12 cellular contexts compared by ENCODE assay signal in genomic region chr14:24092110-24092959, GRCh38. TPM values are rescaled to one million over a fixed set of nuclear protein-coding genes. Genes with fewer than 3 reads are reported as not detected.
DNase-seq lines count a peak whose midpoint lies in the region; ATAC-seq, FAIRE-seq and TF ChIP-seq lines count a peak whose summit lies in the region.
"Had no signal": no experiment of that assay in that cellular context is flagged by ENCODE, and none has a peak within 500 bp of the region (broad histone marks: within the 10 kb centered on the region; RNA-seq: fewer than 3 reads in every experiment).

No MANE protein-coding gene starts in this region.

- no peak overlapping the region for H3K4me3 Mint-ChIP-seq in Caco-2 (ENCODE audit: unreplicated experiment)
- no peak overlapping the region for H3K4me3 Mint-ChIP-seq in astrocyte (ENCODE audit: unreplicated experiment)
- H3K4me3 Mint-ChIP-seq in naive B cell, result peak overlapping the region in 7 of 8 donors; percentile 20 to 100 (median 98)

- H3K4me1 ChIP-seq in Caco-2 (peaks cover 21% of the 10 kb centered on the region), astrocyte (ENCODE audit: insufficient read depth, low read length) (peaks cover 6% of the 10 kb centered on the region)

- H2AFZ ChIP-seq in astrocyte (ENCODE audit: low read depth, low read length), result no peak overlapping the region

- H3K36me3 Mint-ChIP-seq in Caco-2 (ENCODE audit: insufficient read depth, unreplicated experiment) (peaks cover 39% of the 10 kb centered on the region), astrocyte (ENCODE audit: low read depth, unreplicated experiment) (peaks cover 6% of the 10 kb centered on the region), naive B cell (peaks cover 0 to 6% of the 10 kb centered on the region in 2 donors)

- H3K27me3 ChIP-seq in Caco-2 (replicated peaks; ENCODE audit: control insufficient read depth, insufficient read depth, low read length) (no peaks in the 10 kb centered on the region), astrocyte (ENCODE audit: insufficient read depth, low read length) (peaks cover 2% of the 10 kb centered on the region)
- H3K27me3 ChIP-seq: dorsolateral prefrontal cortex had no signal

- H3K27me3 Mint-ChIP-seq in Caco-2 (ENCODE audit: insufficient read depth, unreplicated experiment) (no peaks in the 10 kb centered on the region), astrocyte (ENCODE audit: low read depth, unreplicated experiment) (peaks cover 7% of the 10 kb centered on the region), naive B cell (no peaks in the 10 kb centered on the region)

- H3K4me2 ChIP-seq in astrocyte (ENCODE audit: low read length), result no peak overlapping the region

- no peaks in the 10 kb centered on the region for H3K9me3 ChIP-seq in Caco-2
- H3K9me3 ChIP-seq in astrocyte (ENCODE audit: insufficient read depth, low read depth, low read length), result no peaks in the 10 kb centered on the region

- no peak overlapping the region for H3K9ac ChIP-seq in astrocyte (ENCODE audit: low read length)

- H3K27ac Mint-ChIP-seq in Caco-2 (ENCODE audit: unreplicated experiment) (peak overlapping the region; percentile 99), astrocyte (ENCODE audit: unreplicated experiment) (peak overlapping the region; percentile 91), naive B cell (peak overlapping the region in 3 of 6 donors; percentile 35 to 96 (median 82))

- ATAC-seq in naive B cell (ENCODE audit: low read depth in 2 of 2), result no peak

- FAIRE-seq in astrocyte (lab: Jason Lieb, UNC) (no peak), GM12891 (lab: Jason Lieb, UNC) (no peak)

- peaks cover 24% of the 10 kb centered on the region for H3K4me1 Mint-ChIP-seq in Caco-2 (ENCODE audit: low read depth, unreplicated experiment)
- H3K4me1 Mint-ChIP-seq in astrocyte (ENCODE audit: low read depth, unreplicated experiment), result peaks cover 15% of the 10 kb centered on the region
- peaks cover 36 to 54% (median 38%) of the 10 kb centered on the region in 3 donors for H3K4me1 Mint-ChIP-seq in naive B cell

- CTCF ChIA-PET in Caco-2 (lab: Charles Lee), result interaction anchor here (0.7 to 6.4 kb wide), 7 partner anchors 11 to 213 kb away, joined by 3 to 129 read pairs (median 10); partner anchors contain the start of genes DCAF11, NRL and TINF2

- no TSS peak for BruUV-seq in Caco-2 (replicated peaks; lab: Mats Ljungman, UMichigan)

- no peaks in the 10 kb centered on the region for H4K20me1 ChIP-seq in astrocyte (ENCODE audit: insufficient read depth, low read length)

- no peak for TF ChIP-seq CTCF in 22Rv1 (IDR thresholded peaks at IDR 0.05)
- no peak for TF ChIP-seq CTCF in Caco-2 (IDR thresholded peaks at IDR 0.05; ENCODE audit: insufficient read depth in 1 of 2, low read depth in 1 of 2, low read length in 1 of 2, severe bottlenecking in 1 of 2, unreplicated experiment in 1 of 2)
- TF ChIP-seq CTCF in astrocyte (IDR thresholded peaks at IDR 0.05; ENCODE audit: insufficient read depth, low read depth, low read length), result no peak

- no peak for DNase-seq in Caco-2
- no peak for DNase-seq in astrocyte (ENCODE audit: low read depth)
- DNase-seq in naive B cell, result no peak
- no peak for DNase-seq in retina
- no peak for DNase-seq in DMS153 treated with DMSO at 0.1 percent for 48 hours (lab: John Stamatoyannopoulos, UW; ENCODE audit: unreplicated experiment)
- no peak for DNase-seq in nucleus accumbens (lab: John Stamatoyannopoulos, UW)
- DNase-seq in GM12891 (ENCODE audit: insufficient read length, low spot score), result no peak
- DNase-seq: COR-L47, dorsolateral prefrontal cortex, NCI-H1417 treated with DMSO at 0.1 percent for 48 hours, NCI-H82 had no signal

- no peak for TF ChIP-seq POLR2A in GM12891 (IDR thresholded peaks at IDR 0.05; ENCODE audit: low read depth, low read length)

- no peak overlapping the region for H3K4me3 ChIP-seq in Caco-2 (ENCODE audit: low read depth, low read length)
- H3K4me3 ChIP-seq in astrocyte (ENCODE audit: insufficient read depth, low read depth, low read length), result no peak overlapping the region
- H3K4me3 ChIP-seq: dorsolateral prefrontal cortex had no signal

- H3K9me3 Mint-ChIP-seq in Caco-2 (ENCODE audit: unreplicated experiment) (no peaks in the 10 kb centered on the region), astrocyte (ENCODE audit: unreplicated experiment) (no peaks in the 10 kb centered on the region), naive B cell (no peaks in the 10 kb centered on the region)

- H3K27ac ChIP-seq in 22Rv1, result peak overlapping the region; percentile 85
- H3K27ac ChIP-seq in astrocyte (ENCODE audit: low read depth, low read length), result no peak overlapping the region

- POLR2A ChIA-PET in Caco-2 (lab: Charles Lee), result interaction anchor here (0.9 to 3.2 kb wide), 2 partner anchors 12 to 23 kb away, joined by 3 to 27 read pairs; partner anchors contain the start of genes DCAF11 and NRL

- intact Hi-C loops in Caco-2 (cut with micrococcal nuclease; ENCODE audit: unreplicated experiment), result no loop called here

- H3K36me3 ChIP-seq in Caco-2 (ENCODE audit: control insufficient read depth, insufficient read depth, low read length) (peaks cover 3% of the 10 kb centered on the region), astrocyte (ENCODE audit: insufficient read depth, low read length) (no peaks in the 10 kb centered on the region)

- no peaks in the 10 kb centered on the region for H3K79me2 ChIP-seq in astrocyte (ENCODE audit: insufficient read depth, low read length)

TF ChIP-seq in GM12891, 5 proteins besides CTCF, POLR2A, EP300 and RAD21:
- TF ChIP-seq TAF1 (IDR thresholded peaks at IDR 0.05; ENCODE audit: low read depth, low read length) (no peak), POU2F2 (IDR thresholded peaks at IDR 0.05; ENCODE audit: low read depth, low read length) (no peak), SPI1 (IDR thresholded peaks at IDR 0.05; ENCODE audit: low read depth, low read length) (no peak), PAX5 (IDR thresholded peaks at IDR 0.05; ENCODE audit: insufficient read depth, low read length, severe bottlenecking) (no peak), POLR2AphosphoS5 (IDR thresholded peaks at IDR 0.05; ENCODE audit: low read depth, low read length) (no peak)

RNA-seq across cellular contexts. Expression of gene PCK2, which starts 1.8 kb away (rescaled TPM):
- total RNA-seq in Caco-2 (2022) (132 and 146 TPM in 2 replicates), astrocyte (73.8 and 101 TPM in 2 replicates)
- 10 to 100 TPM; 26.5 to 48.0 (median 36.8) TPM for polyA plus RNA-seq in naive B cell (ENCODE audit: low read depth in 6 of 6)
- polyA plus RNA-seq in GM12891 (2012; ENCODE audit: low read depth, missing spikeins), result 32.7 TPM

RNA-seq across cellular contexts. Expression of gene CPNE6, which starts 21.0 kb away (rescaled TPM):
- total RNA-seq in Caco-2 (2022), result not detected in 2 replicates
- not detected in 2 replicates for total RNA-seq in astrocyte
- 1 to 10 TPM in 1 of 6 donors, not detected in 5; 1.1 TPM for polyA plus RNA-seq in naive B cell (ENCODE audit: low read depth in 6 of 6)
- polyA plus RNA-seq in GM12891 (2012; ENCODE audit: low read depth, missing spikeins), result 0.37 TPM

RNA-seq across cellular contexts. Expression of gene DCAF11, which starts 22.2 kb away (rescaled TPM):
- total RNA-seq in Caco-2 (2022) (58.1 and 65.9 TPM in 2 replicates), astrocyte (26.9 and 27.1 TPM in 2 replicates)
- 100 to 1,000 TPM in 1 of 6 donors, 10 to 100 TPM in 5; 65.8 to 106 (median 78.5) TPM for polyA plus RNA-seq in naive B cell (ENCODE audit: low read depth in 6 of 6)
- 46.3 TPM for polyA plus RNA-seq in GM12891 (2012; ENCODE audit: low read depth, missing spikeins)

RNA-seq across cellular contexts. Expression of gene NRL, which starts 22.4 kb away (rescaled TPM):
- total RNA-seq in Caco-2 (2022) (2.1 and 2.3 TPM in 2 replicates), astrocyte (0.48 and 0.70 TPM in 2 replicates)
- 1 to 10 TPM; 2.3 to 8.9 (median 6.4) TPM for polyA plus RNA-seq in naive B cell (ENCODE audit: low read depth in 6 of 6)
- polyA plus RNA-seq in GM12891 (2012; ENCODE audit: low read depth, missing spikeins), result 1.0 TPM

RNA-seq across cellular contexts. Expression of gene FITM1, which starts 38.1 kb away (rescaled TPM):
- total RNA-seq in Caco-2 (2022) (0.39 and 0.44 TPM in 2 replicates), astrocyte (0.25 TPM in 1 of 2 replicates, not detected in the other)
- 1 to 10 TPM in 1 of 6 donors, under 1 TPM in 4, not detected in 1; 0.29 to 1.4 (median 0.53) TPM for polyA plus RNA-seq in naive B cell (ENCODE audit: low read depth in 6 of 6)
- 0.40 TPM for polyA plus RNA-seq in GM12891 (2012; ENCODE audit: low read depth, missing spikeins)

Comparison
In these comparisons a context has a peak if more than half of its experiments do, and no peak if none do; other contexts are left out.
1. H3K4me3 Mint-ChIP-seq: peak in naive B cell (7 of 8); none in Caco-2 (single experiment) and astrocyte (single experiment).